In genomic region chr22:43126506-43127165, GRCh38 we compare ENCODE assay signal across 1 cellular context.
TF ChIP-seq lines count a peak whose summit lies in the region.

No MANE protein-coding gene starts in this region.

TF ChIP-seq in endothelial cell of umbilical vein, 7 proteins besides CTCF, POLR2A, EP300 and RAD21 (continued from another document):
- TF ChIP-seq, protein P1, sequence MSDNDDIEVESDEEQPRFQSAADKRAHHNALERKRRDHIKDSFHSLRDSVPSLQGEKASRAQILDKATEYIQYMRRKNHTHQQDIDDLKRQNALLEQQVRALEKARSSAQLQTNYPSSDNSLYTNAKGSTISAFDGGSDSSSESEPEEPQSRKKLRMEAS (IDR thresholded peaks at IDR 0.05; ENCODE audit: insufficient read depth, insufficient read length), result no peak
- no peak for TF ChIP-seq FOS (IDR thresholded peaks at IDR 0.05; ENCODE audit: borderline replicate concordance, insufficient read depth, low read length)
- TF ChIP-seq EZH2 (IDR thresholded peaks at IDR 0.05; ENCODE audit: borderline replicate concordance, low read depth, low read length, severe bottlenecking), result no peak
- no peak for TF ChIP-seq GATA2 (IDR thresholded peaks at IDR 0.05; ENCODE audit: insufficient read depth, insufficient read length, low read depth, low read length)
- no peak for TF ChIP-seq MYC (IDR thresholded peaks at IDR 0.05; ENCODE audit: low read depth, low read length)
- TF ChIP-seq POLR2AphosphoS5 (IDR thresholded peaks at IDR 0.05; ENCODE audit: insufficient read depth, low read depth, low read length), result no peak
